ENCODE assay signal across 20 cellular contexts in genomic region chr14:80927385-80927989, GRCh38. TPM values are rescaled to one million over a fixed set of nuclear protein-coding genes. Genes with fewer than 3 reads are reported as not detected.
A peak's percentile ranks its signal among the peaks of the same experiment; 100 is the strongest.
DNase-seq lines count a peak whose midpoint lies in the region; TF ChIP-seq lines count a peak whose summit lies in the region.
"Had no signal": no experiment of that assay in that cellular context is flagged by ENCODE, and none has a peak within 500 bp of the region (broad histone marks: within the 10 kb centered on the region; RNA-seq: fewer than 3 reads in every experiment).

No MANE protein-coding gene starts in this region.

- intact Hi-C loops in A673 (cut with micrococcal nuclease; ENCODE audit: unreplicated experiment): no loop called here

- in situ Hi-C loops in SK-MEL-5 (cut with HindIII; ENCODE audit: low pct_unique_long_range_greater_than_20kb, low sequenced_read_pairs): no loop called here

- TF ChIP-seq CTCF in A673 (conservative IDR thresholded peaks at IDR 0.05; ENCODE audit: low read depth, low read length) (peak; percentile 29; the same call in 1 of the 2 replicates), GM12872 (IDR thresholded peaks at IDR 0.05; ENCODE audit: insufficient read depth, low read depth, low read length) (peak; percentile 33; the same call in 1 of the 3 replicates), fibroblast of villous mesenchyme (IDR thresholded peaks at IDR 0.05; ENCODE audit: insufficient read depth, low read depth, low read length) (peak; percentile 24)

- H3K36me3 ChIP-seq in A673 (ENCODE audit: insufficient read depth, low read length, poor library complexity, severe bottlenecking): no peaks in the 10 kb centered on the region
- H3K36me3 ChIP-seq: adrenal gland, gastrocnemius medialis, pancreas, vagina had no signal

- H3K4me3 ChIP-seq in A673 (ENCODE audit: low read depth, low read length, poor library complexity, severe bottlenecking): no peak overlapping the region
- H3K4me3 ChIP-seq in fibroblast of villous mesenchyme (ENCODE audit: low read depth, low read length): no peak overlapping the region
- H3K4me3 ChIP-seq: adrenal gland, gastrocnemius medialis, pancreas, skin epidermis, vagina had no signal

- DNase-seq in A673 (ENCODE audit: low spot score): no peak
- peak; percentile 50 for DNase-seq in SK-MEL-5 (ENCODE audit: low read depth, low spot score)
- DNase-seq in fibroblast of villous mesenchyme (ENCODE audit: low read depth): no peak
- DNase-seq in NOMO-1 treated with DMSO at 0.1 percent for 48 hours (lab: John Stamatoyannopoulos, UW; ENCODE audit: unreplicated experiment): no peak
- DNase-seq in dedifferentiated amniotic fluid mesenchymal stem cell (ENCODE audit: extremely low spot score): no peak
- no peak for DNase-seq in DMS153 treated with DMSO at 0.1 percent for 48 hours (lab: John Stamatoyannopoulos, UW; ENCODE audit: unreplicated experiment)
- DNase-seq in DMS 273 treated with DMSO at 0.1 percent for 48 hours (lab: John Stamatoyannopoulos, UW): no peak
- DNase-seq: activated effector memory CD4-positive, alpha-beta T cell treated with Interleukin-2 at 50 U/mL for 16 hours; adrenal gland; gastrocnemius medialis; Karpas-422; left ventricle myocardium superior; SHP77; stimulated activated CD4-positive, alpha-beta T cell treated with anti-CD3 and anti-CD28 coated beads, Interleukin-4, amount 100 ng/mL, for 24 hours had no signal

- H3K27me3 ChIP-seq in A673 (replicated peaks; ENCODE audit: insufficient read depth, low read depth, low read length, poor library complexity): no peaks in the 10 kb centered on the region
- H3K27me3 ChIP-seq: adrenal gland, gastrocnemius medialis, pancreas, vagina had no signal

- CTCF ChIA-PET in A673 (lab: Charles Lee): no interaction called here

- BruUV-seq in A673 (replicated peaks; lab: Mats Ljungman, UMichigan): no TSS peak

- POLR2A ChIA-PET in A673 (lab: Charles Lee; ENCODE audit: low non-redundant PET): interaction anchor here (0.6 kb wide), 1 partner anchor 30 kb away, joined by 7 read pairs; no protein-coding TSS in a partner anchor

- no peak overlapping the region for H3K27ac ChIP-seq in A673 (ENCODE audit: low read depth, low read length, poor library complexity, severe bottlenecking)
- H3K27ac ChIP-seq: adrenal gland, gastrocnemius medialis, pancreas, skin epidermis, vagina had no signal

- peaks cover 4% of the 10 kb centered on the region for H3K4me1 ChIP-seq in A673 (ENCODE audit: insufficient read depth, low read length, poor library complexity, severe bottlenecking)
- H3K4me1 ChIP-seq: adrenal gland, gastrocnemius medialis, pancreas, vagina had no signal

- H3K9me3 ChIP-seq in A673 (ENCODE audit: low read depth, low read length, poor library complexity, severe bottlenecking): no peaks in the 10 kb centered on the region
- H3K9me3 ChIP-seq: adrenal gland, gastrocnemius medialis, pancreas, vagina had no signal

RNA-seq across cellular contexts. Expression of gene CEP128, which starts 14.1 kb away (rescaled TPM):
- total RNA-seq in A673 (2021): 27.3 and 35.7 TPM in 2 replicates
- total RNA-seq in SK-MEL-5 (2014; rRNA removed; shearing (Covaris generic)): 1.6 and 1.7 TPM in 2 replicates
- 2.4 and 2.9 TPM in 2 replicates for polyA plus RNA-seq in SK-MEL-5 (2015; cell fraction: cytosol; rRNA removed)
- 9.9 and 14.1 TPM in 2 replicates for polyA plus RNA-seq in SK-MEL-5 (2015; cell fraction: nucleus; rRNA removed)
- 8.2 and 10.0 TPM in 2 replicates for total RNA-seq in fibroblast of villous mesenchyme

RNA-seq across cellular contexts. Expression of gene TSHR, which starts 27.9 kb away (rescaled TPM):
- total RNA-seq in A673 (2021): not detected in 2 replicates
- total RNA-seq in SK-MEL-5 (2014; rRNA removed; shearing (Covaris generic)): not detected in 2 replicates
- polyA plus RNA-seq in SK-MEL-5 (2015; cell fraction: cytosol; rRNA removed): 0.19 TPM in 1 of 2 replicates, not detected in the other
- polyA plus RNA-seq in SK-MEL-5 (2015; cell fraction: nucleus; rRNA removed): not detected in 2 replicates
- not detected in 2 replicates for total RNA-seq in fibroblast of villous mesenchyme
- total RNA-seq: endothelial cell of umbilical vein, gastrocnemius medialis, H4, left ventricle myocardium superior, vagina had no signal
- polyA plus RNA-seq: endothelial cell of umbilical vein had no signal
